ENCODE assay signal across 8 cellular contexts in the genomic region with DNA sequence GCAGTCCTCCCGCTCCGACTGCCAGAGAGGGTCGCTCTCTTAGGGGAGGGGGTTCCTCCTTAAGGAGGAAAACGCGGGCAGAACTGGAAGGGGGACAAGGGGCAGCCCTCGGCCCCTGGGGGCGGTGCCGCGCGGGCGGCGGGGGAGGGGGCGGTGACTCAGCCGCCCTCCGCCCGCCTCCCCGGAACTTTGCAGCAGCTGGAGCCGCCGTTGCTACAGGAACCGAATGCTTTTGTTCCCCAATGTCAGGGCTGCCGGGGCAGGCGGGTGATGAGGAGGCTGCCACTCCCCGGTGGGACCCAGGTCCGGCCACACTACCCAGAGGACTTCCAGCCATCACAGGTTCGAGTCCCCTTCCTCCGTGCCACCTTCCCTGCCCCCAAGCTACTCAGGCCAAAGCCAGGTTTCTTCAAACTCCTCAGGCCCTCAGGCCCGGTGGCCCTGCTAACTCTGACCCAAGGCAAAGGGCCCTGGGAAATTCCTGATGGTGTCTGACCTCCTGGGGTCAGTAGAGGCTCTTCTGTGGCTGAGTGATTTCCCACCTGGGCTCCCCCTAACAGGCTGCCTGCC. TPM values are rescaled to one million over a fixed set of nuclear protein-coding genes. Genes with fewer than 3 reads are reported as not detected.
DNase-seq lines count a peak whose midpoint lies in the region; ATAC-seq and TF ChIP-seq lines count a peak whose summit lies in the region.

No MANE protein-coding gene starts in this region.

- H2BK120ac ChIP-seq in H9 (ENCODE audit: low read depth, low read length, poor library complexity, severe bottlenecking) = no peak overlapping the region

- peaks cover 31% of the 10 kb centered on the region for H3K4me1 ChIP-seq in A673 (ENCODE audit: insufficient read depth, low read length, poor library complexity, severe bottlenecking)
- H3K4me1 ChIP-seq in H9 (ENCODE audit: insufficient read depth, low read length) = peaks cover 6% of the 10 kb centered on the region; the same call in 1 of the 2 replicates
- peaks cover 8 to 45% (median 21%) of the 10 kb centered on the region in 4 donors for H3K4me1 ChIP-seq in Peyer's patch
- H3K4me1 ChIP-seq in neural progenitor cell = peaks cover 38% of the 10 kb centered on the region
- H3K4me1 ChIP-seq in tibial nerve = peaks cover 0 to 47% (median 28%) of the 10 kb centered on the region in 4 donors

- TF ChIP-seq CTCF in A673 (conservative IDR thresholded peaks at IDR 0.05; ENCODE audit: low read depth, low read length) (no peak), H9 (conservative IDR thresholded peaks at IDR 0.05) (no peak; the same call in 2 of the 3 replicates), Peyer's patch (IDR thresholded peaks at IDR 0.05) (no peak), neural progenitor cell (IDR thresholded peaks at IDR 0.05) (no peak), tibial nerve (IDR thresholded peaks at IDR 0.05) (no peak)

- H3K79me1 ChIP-seq in H9 (ENCODE audit: insufficient read depth, low read depth, low read length, poor library complexity, severe bottlenecking) = no peaks in the 10 kb centered on the region

- H4K8ac ChIP-seq in H9 (replicated peaks; ENCODE audit: insufficient read length, low read depth, low read length) = no peak overlapping the region

- no peaks in the 10 kb centered on the region for H3K27me3 ChIP-seq in A673 (replicated peaks; ENCODE audit: insufficient read depth, low read depth, low read length, poor library complexity)
- H3K27me3 ChIP-seq in H9 (ENCODE audit: insufficient read depth, low read length) = peaks cover 2% of the 10 kb centered on the region; the same call in 1 of the 2 replicates
- H3K27me3 ChIP-seq in Peyer's patch = peaks cover 0 to 22% of the 10 kb centered on the region in 2 donors
- H3K27me3 ChIP-seq in neural progenitor cell = peaks cover 31% of the 10 kb centered on the region
- peaks cover 0 to 25% of the 10 kb centered on the region in 2 donors for H3K27me3 ChIP-seq in tibial nerve

- intact Hi-C loops in A673 (cut with micrococcal nuclease; ENCODE audit: unreplicated experiment) = no loop called here

- H3K4me3 ChIP-seq in A673 (ENCODE audit: low read depth, low read length, poor library complexity, severe bottlenecking) (peak overlapping the region; percentile 56), Peyer's patch (peak overlapping the region; percentile 39 to 62 (median 58)), neural progenitor cell (peak overlapping the region; percentile 83), tibial nerve (peak overlapping the region; percentile 33 to 54 (median 44))

- H3K27ac Mint-ChIP-seq in H9 (no peak overlapping the region; a peak in 1 of 7 replicates), neural progenitor cell (peak overlapping the region; percentile 72)

- no peaks in the 10 kb centered on the region for H4K20me1 ChIP-seq in H9 (ENCODE audit: control insufficient read depth, insufficient read depth, insufficient read length)
- peaks cover 23% of the 10 kb centered on the region for H4K20me1 ChIP-seq in neural progenitor cell (ENCODE audit: low read depth)

- H2BK5ac ChIP-seq in H9 (ENCODE audit: insufficient read length, low read length) = no peak overlapping the region

- H3K56ac ChIP-seq in H9 (ENCODE audit: insufficient read length, low read depth, low read length) = no peak overlapping the region

- H3K23me2 ChIP-seq in H9 (ENCODE audit: insufficient read length, low read depth, low read length, poor library complexity, severe bottlenecking) = peaks cover 10% of the 10 kb centered on the region

- ATAC-seq in HG02798 (IDR thresholded peaks at IDR 0.05; ENCODE audit: poor library complexity, unreplicated experiment) = no peak

- no peaks in the 10 kb centered on the region for H3K36me3 ChIP-seq in A673 (ENCODE audit: insufficient read depth, low read length, poor library complexity, severe bottlenecking)
- H3K36me3 ChIP-seq in Peyer's patch = no peaks in the 10 kb centered on the region
- no peaks in the 10 kb centered on the region for H3K36me3 ChIP-seq in neural progenitor cell
- no peaks in the 10 kb centered on the region for H3K36me3 ChIP-seq in tibial nerve

- H4K5ac ChIP-seq in H9 (ENCODE audit: insufficient read length, low read depth, low read length) = no peak overlapping the region

- H3K4me2 ChIP-seq in H9 (ENCODE audit: insufficient read depth, insufficient read length, low read length) = peak overlapping the region; percentile 34
- peak overlapping the region; percentile 98 for H3K4me2 ChIP-seq in neural progenitor cell

- peak overlapping the region; percentile 67 to 78 for H3K4me3 Mint-ChIP-seq in H9
- peak overlapping the region; percentile 81 for H3K4me3 Mint-ChIP-seq in neural progenitor cell

- TF ChIP-seq EP300 in tibial nerve (IDR thresholded peaks at IDR 0.05) = no peak

- H3K23ac ChIP-seq in H9 (ENCODE audit: insufficient read length, low read depth, low read length) = no peak overlapping the region

- no peak overlapping the region for H3K14ac ChIP-seq in H9 (ENCODE audit: insufficient read depth, low read length)

- H4K91ac ChIP-seq in H9 (ENCODE audit: insufficient read length, low read depth, low read length) = no peak overlapping the region

- peak overlapping the region; percentile 27 for H3K18ac ChIP-seq in H9 (ENCODE audit: insufficient read length, low read depth, low read length)

- H2BK20ac ChIP-seq in H9 (ENCODE audit: low read depth, low read length, poor library complexity, severe bottlenecking) = no peak overlapping the region

- no peak overlapping the region for H3K9ac ChIP-seq in H9 (ENCODE audit: extremely low read depth, insufficient read length, low read length)
- no peak overlapping the region for H3K9ac ChIP-seq in neural progenitor cell

- TF ChIP-seq POLR2A in Peyer's patch (IDR thresholded peaks at IDR 0.05) (no peak), tibial nerve (IDR thresholded peaks at IDR 0.05) (no peak)

- H3K4ac ChIP-seq in H9 (ENCODE audit: low read depth, low read length) = no peak overlapping the region

- no peak overlapping the region for H3K27ac ChIP-seq in A673 (ENCODE audit: low read depth, low read length, poor library complexity, severe bottlenecking)
- H3K27ac ChIP-seq in H9 (ENCODE audit: insufficient read length, low read depth, low read length) = no peak overlapping the region
- peak overlapping the region in 2 of 4 donors; percentile 31 to 68 for H3K27ac ChIP-seq in Peyer's patch
- H3K27ac ChIP-seq in neural progenitor cell = no peak overlapping the region
- H3K27ac ChIP-seq in tibial nerve = peak overlapping the region in 2 of 4 donors; percentile 49 to 50

- H3T11ph ChIP-seq in H9 (ENCODE audit: low read length) = no peak overlapping the region

- no peak overlapping the region for H2BK15ac ChIP-seq in H9 (ENCODE audit: low read depth, low read length)

- WGBS in H9 (ENCODE audit: extremely low coverage, insufficient read length, low lambda C conversion rate) = no CpG with 5 or more reads among the region's 27 CpGs
- WGBS in tibial nerve, 2 donors = 1 to 2% methylated on average over 16 to 23 of the region's 27 CpGs

- H3K9me3 ChIP-seq in A673 (ENCODE audit: low read depth, low read length, poor library complexity, severe bottlenecking) (no peaks in the 10 kb centered on the region), H9 (ENCODE audit: control insufficient read depth, low read depth, low read length) (no peaks in the 10 kb centered on the region), Peyer's patch (no peaks in the 10 kb centered on the region), neural progenitor cell (ENCODE audit: low read depth) (no peaks in the 10 kb centered on the region), tibial nerve (no peaks in the 10 kb centered on the region)

- H2BK12ac ChIP-seq in H9 (ENCODE audit: insufficient read length, low read depth, low read length) = no peak overlapping the region

- H3K9me3 Mint-ChIP-seq in H9 (no peaks in the 10 kb centered on the region; a peak in 1 of 5 replicates), neural progenitor cell (no peaks in the 10 kb centered on the region)

- no peak overlapping the region for H2AFZ ChIP-seq in H9 (ENCODE audit: low read length)
- H2AFZ ChIP-seq in neural progenitor cell (replicated peaks) = peak overlapping the region; percentile 92

- no TSS peak for BruUV-seq in A673 (replicated peaks; lab: Mats Ljungman, UMichigan)

- peaks cover 53% of the 10 kb centered on the region for H3F3A ChIP-seq in neural progenitor cell (ENCODE audit: low read depth)

- H3K79me2 ChIP-seq in H9 (ENCODE audit: insufficient read depth, low read length) (no peaks in the 10 kb centered on the region), neural progenitor cell (ENCODE audit: low read depth) (peaks cover 4% of the 10 kb centered on the region)

- H3K4me1 Mint-ChIP-seq in H9 (peaks cover 45 to 64% of the 10 kb centered on the region in 2 experiments), neural progenitor cell (peaks cover 59% of the 10 kb centered on the region)

- H3K27me3 Mint-ChIP-seq in H9 (ENCODE audit: low read depth) = peaks cover 32% of the 10 kb centered on the region
- H3K27me3 Mint-ChIP-seq in neural progenitor cell (ENCODE audit: insufficient read depth, low read depth) = peaks cover 12% of the 10 kb centered on the region

- no peak overlapping the region for H2AK5ac ChIP-seq in H9 (ENCODE audit: insufficient read length, low read length)

- POLR2A ChIA-PET in A673 (lab: Charles Lee; ENCODE audit: low non-redundant PET) = no interaction called here

- CTCF ChIA-PET in A673 (lab: Charles Lee) = interaction anchor here (1.1 to 1.2 kb wide), 2 partner anchors 45 to 203 kb away, joined by 3 to 4 read pairs; no protein-coding TSS in a partner anchor

- H3K36me3 Mint-ChIP-seq in H9 (ENCODE audit: insufficient read depth in 1 of 3, low read depth in 3 of 3) = no peaks in the 10 kb centered on the region
- no peaks in the 10 kb centered on the region for H3K36me3 Mint-ChIP-seq in neural progenitor cell

- DNase-seq in A673 (ENCODE audit: low spot score) (peak; percentile 59), H9 (peak; percentile 85), Peyer's patch (peak; percentile 65 to 85 (median 72)), fibroblast of the conjunctiva (ENCODE audit: low read depth) (peak; percentile 43), neural progenitor cell (ENCODE audit: low spot score) (peak; percentile 85), tibial nerve (ENCODE audit: low spot score in 2 of 2) (no peak)
- peak; percentile 51 for DNase-seq in activated T-helper 9 cell treated with anti-CD3 and anti-CD28 coated beads, Interleukin-2, amount 50 U/mL, for 16 hours (ENCODE audit: low read depth)

RNA-seq across cellular contexts. Expression of a gene that starts 3.2 kb away (rescaled TPM):
- 5.9 and 8.6 TPM in 2 replicates for total RNA-seq in A673 (2021)
- total RNA-seq in H9 (2021) = 10.7 and 10.9 TPM in 2 replicates
- 10 to 100 TPM in 3 of 4 donors, 1 to 10 TPM in 1; 3.3 to 39.1 (median 17.2) TPM for total RNA-seq in Peyer's patch
- 7.1 and 21.2 TPM in 2 replicates for total RNA-seq in neural progenitor cell (ENCODE audit: low replicate concordance)
- total RNA-seq in tibial nerve = 10 to 100 TPM in 1 of 4 donors, 1 to 10 TPM in 3; 1.6 to 10.5 (median 4.1) TPM

RNA-seq across cellular contexts. Expression of a gene that starts 54.8 kb away (rescaled TPM):
- total RNA-seq in A673 (2021) (0.58 and 0.85 TPM in 2 replicates), H9 (2021) (1.5 and 2.7 TPM in 2 replicates), Peyer's patch (1 to 10 TPM in 1 of 4 donors, under 1 TPM in 1, not detected in 2; 0.80 to 3.3 TPM), neural progenitor cell (ENCODE audit: low replicate concordance) (1.4 and 3.1 TPM in 2 replicates), tibial nerve (10 to 100 TPM in 1 of 4 donors, under 1 TPM in 2, not detected in 1; 0.42 to 14.1 (median 0.66) TPM)

RNA-seq across cellular contexts. Expression of a gene that starts 57.2 kb away (rescaled TPM):
- 26.6 and 35.7 TPM in 2 replicates for total RNA-seq in A673 (2021)
- 6.2 and 6.5 TPM in 2 replicates for total RNA-seq in H9 (2021)
- 100 to 1,000 TPM in 1 of 4 donors, 10 to 100 TPM in 3; 18.2 to 201 (median 58.3) TPM for total RNA-seq in Peyer's patch
- 0.22 and 7.0 TPM in 2 replicates for total RNA-seq in neural progenitor cell (ENCODE audit: low replicate concordance)
- 100 to 1,000 TPM; 147 to 311 (median 212) TPM for total RNA-seq in tibial nerve

Comparison
In these comparisons a context has a peak if more than half of its experiments do, and no peak if none do; other contexts are left out.
1. DNase-seq: peak in A673 (single experiment), H9 (single experiment), Peyer's patch (3 of 3), activated T-helper 9 cell treated with anti-CD3 and anti-CD28 coated beads, Interleukin-2, amount 50 U/mL, for 16 hours (single experiment), fibroblast of the conjunctiva (single experiment) and neural progenitor cell (single experiment); none in tibial nerve (0 of 2).
2. Peak in every context shown above with its lines, with median percentiles within 50 percentile points of each other: H3K4me3 ChIP-seq.